ENCODE assay signal across 10 cellular contexts in genomic region chr1:72186733-72187307, GRCh38.
DNase-seq lines count a peak whose midpoint lies in the region; ATAC-seq and TF ChIP-seq lines count a peak whose summit lies in the region.
"Had no signal": no experiment of that assay in that cellular context is flagged by ENCODE, and none has a peak within 500 bp of the region (broad histone marks: within the 10 kb centered on the region; RNA-seq: fewer than 3 reads in every experiment).

No MANE protein-coding gene starts in this region.

- peak; percentile 58 for TF ChIP-seq CTCF in epithelial cell of esophagus (IDR thresholded peaks at IDR 0.05; ENCODE audit: insufficient read depth, low read depth, low read length, missing control alignments)

- DNase-seq in DMS 273 (lab: John Stamatoyannopoulos, UW; ENCODE audit: unreplicated experiment) (peak; percentile 36), DMS 273 treated with DMSO at 0.1 percent for 48 hours (lab: John Stamatoyannopoulos, UW) (no peak), NCI-H69 (lab: John Stamatoyannopoulos, UW) (peak; percentile 6), epithelial cell of esophagus (ENCODE audit: low read depth) (peak; percentile 28), renal cortical epithelial cell (ENCODE audit: low read depth) (peak; percentile 38), posterior vena cava (ENCODE audit: low spot score) (no peak), NCI-H2171 treated with DMSO at 0.1 percent for 48 hours (lab: John Stamatoyannopoulos, UW) (no peak)
- DNase-seq: 8988T, T-helper 9 cell had no signal

- intact Hi-C loops in posterior vena cava (cut with DNase I) = no loop called here

- no peak overlapping the region for H3K4me3 ChIP-seq in epithelial cell of esophagus (ENCODE audit: low read length)

- ATAC-seq in HG03520 (IDR thresholded peaks at IDR 0.05; ENCODE audit: unreplicated experiment) = no peak

Comparison
In these comparisons a context has a peak if more than half of its experiments do, and no peak if none do; other contexts are left out.
1. DNase-seq: peak in DMS 273 (single experiment), NCI-H69 (single experiment), epithelial cell of esophagus (single experiment) and renal cortical epithelial cell (single experiment); none in DMS 273 treated with DMSO at 0.1 percent for 48 hours (single experiment), posterior vena cava (single experiment) and NCI-H2171 treated with DMSO at 0.1 percent for 48 hours (single experiment).